ENCODE assay signal across 1 cellular context in genomic region chr21:29701676-29702075, GRCh38.
TF ChIP-seq lines count a peak whose summit lies in the region.

No MANE protein-coding gene starts in this region.

TF ChIP-seq in HepG2, 621 proteins besides CTCF, POLR2A, EP300 and RAD21 (continued from another document):
- TF ChIP-seq MAFF (IDR thresholded peaks at IDR 0.05; ENCODE audit: low read depth, low read length) (peak; percentile 47), LRRFIP1 (CRISPR knock-in tag; conservative IDR thresholded peaks at IDR 0.05) (no peak), MAFK (conservative IDR thresholded peaks at IDR 0.05 in 1 of 2, IDR thresholded peaks at IDR 0.05 in 1 of 2; ENCODE audit: low read length in 2 of 2) (peak; percentile 52 to 72), RARA (CRISPR knock-in tag; IDR thresholded peaks at IDR 0.05) (no peak), MLXIP (CRISPR knock-in tag; IDR thresholded peaks at IDR 0.05; ENCODE audit: borderline replicate concordance) (no peak), ZNF644 (CRISPR knock-in tag; IDR thresholded peaks at IDR 0.05; ENCODE audit: low read depth) (no peak), ZFP36L1 (CRISPR knock-in tag; IDR thresholded peaks at IDR 0.05) (no peak)
